24 cellular contexts compared by ENCODE assay signal in genomic region chr22:22888509-22889353, GRCh38.
A peak's percentile ranks its signal among the peaks of the same experiment; 100 is the strongest.
DNase-seq lines count a peak whose midpoint lies in the region; ATAC-seq and TF ChIP-seq lines count a peak whose summit lies in the region.
"Had no signal": no experiment of that assay in that cellular context is flagged by ENCODE, and none has a peak within 500 bp of the region (broad histone marks: within the 10 kb centered on the region; RNA-seq: fewer than 3 reads in every experiment).

No MANE protein-coding gene starts in this region.

- POLR2A ChIA-PET in HEK293 (lab: Yijun Ruan, JAX) = no interaction called here

- H3K36me3 ChIP-seq in HEK293 (ENCODE audit: control insufficient read depth in 2 of 2, insufficient read depth in 1 of 2, low read length in 2 of 2) = no peaks in the 10 kb centered on the region
- H3K36me3 ChIP-seq: prostate gland, tibial nerve had no signal

- intact Hi-C loops in dendritic cell treated with granulocyte-macrophage colony-stimulating factor and Interleukin-4, amounts not matched to agents 40 ng/mL and 50 ng/mL, for 4 days (cut with micrococcal nuclease) = no loop called here

- no peaks in the 10 kb centered on the region for H3K9me3 ChIP-seq in HEK293 (ENCODE audit: control insufficient read depth, insufficient read depth, low read depth, low read length)
- H3K9me3 ChIP-seq: Caco-2, prostate gland, tibial nerve had no signal

- peak overlapping the region; percentile 16 for H3K27ac Mint-ChIP-seq in dendritic cell treated with granulocyte-macrophage colony-stimulating factor and Interleukin-4, amounts not matched to agents 40 ng/mL and 50 ng/mL, for 4 days
- H3K27ac Mint-ChIP-seq: activated CD4-positive, alpha-beta T cell treated with anti-CD3 and anti-CD28 coated beads, Interleukin-2, amount 10 ng/mL, durations not matched to agents 7 days and 5 days; activated naive CD8-positive, alpha-beta T cell; nephron progenitor cell; T-cell had no signal

- no peaks in the 10 kb centered on the region for H3K4me1 ChIP-seq in HEK293 (ENCODE audit: control insufficient read depth, insufficient read depth, low read length)
- H3K4me1 ChIP-seq: Caco-2, prostate gland, tibial nerve had no signal

- peaks cover 27% of the 10 kb centered on the region for H3K4me1 Mint-ChIP-seq in dendritic cell treated with granulocyte-macrophage colony-stimulating factor and Interleukin-4, amounts not matched to agents 40 ng/mL and 50 ng/mL, for 4 days (ENCODE audit: low read depth)
- H3K4me1 Mint-ChIP-seq: nephron progenitor cell had no signal

- H3K27ac ChIP-seq in HEK293 (ENCODE audit: extremely low read depth, low read depth, low read length) = no peak overlapping the region
- H3K27ac ChIP-seq: 22Rv1, HL-60, prostate gland, tibial nerve had no signal

- H3K4me3 Mint-ChIP-seq in dendritic cell treated with granulocyte-macrophage colony-stimulating factor and Interleukin-4, amounts not matched to agents 40 ng/mL and 50 ng/mL, for 4 days = no peak overlapping the region
- H3K4me3 Mint-ChIP-seq: activated CD4-positive, alpha-beta T cell treated with anti-CD3 and anti-CD28 coated beads, Interleukin-2, amount 10 ng/mL, durations not matched to agents 7 days and 5 days; activated naive CD8-positive, alpha-beta T cell; nephron progenitor cell had no signal

- no peak overlapping the region for H3K4me3 ChIP-seq in HEK293 (ENCODE audit: low read depth, low read length)
- H3K4me3 ChIP-seq: prostate gland, tibial nerve had no signal

- H3K27me3 Mint-ChIP-seq in dendritic cell treated with granulocyte-macrophage colony-stimulating factor and Interleukin-4, amounts not matched to agents 40 ng/mL and 50 ng/mL, for 4 days = peaks cover 14% of the 10 kb centered on the region

- H3K36me3 Mint-ChIP-seq in dendritic cell treated with granulocyte-macrophage colony-stimulating factor and Interleukin-4, amounts not matched to agents 40 ng/mL and 50 ng/mL, for 4 days (ENCODE audit: low read depth) = no peaks in the 10 kb centered on the region
- H3K36me3 Mint-ChIP-seq: activated naive CD8-positive, alpha-beta T cell; T-cell had no signal

- DNase-seq in activated CD4-positive, alpha-beta T cell treated with anti-CD3 and anti-CD28 coated beads for 1 hour = peak; percentile 4
- no peak for DNase-seq in activated CD4-positive, alpha-beta T cell treated with anti-CD3 and anti-CD28 coated beads, Interleukin-2, amount 50 U/mL, for 1 hour
- peak; percentile 14 for DNase-seq in stimulated activated CD8-positive, alpha-beta memory T cell treated with anti-CD3 and anti-CD28 coated beads, Interleukin-4, amount 100 ng/mL, for 48 hours
- no peak for DNase-seq in DMS53 (lab: John Stamatoyannopoulos, UW)
- no peak for DNase-seq in midbrain (lab: John Stamatoyannopoulos, UW)
- DNase-seq: activated CD4-positive, alpha-beta T cell treated with anti-CD3 and anti-CD28 coated beads, Interleukin-2, amount 10 ng/mL, durations not matched to agents 7 days and 5 days; Caco-2; mesenchymal stem cell; NCI-H1436 treated with DMSO at 0.1 percent for 48 hours; NCI-H526 treated with DMSO at 0.1 percent for 48 hours; nephron progenitor cell; OCI-M1; SHP77 treated with DMSO at 0.1 percent for 48 hours; stimulated activated CD4-positive, alpha-beta T cell treated with anti-CD3 and anti-CD28 coated beads, Interleukin-1b, Interleukin-23, amount 100 ng/mL, for 48 hours; stimulated activated naive CD8-positive, alpha-beta T cell treated with anti-CD3 and anti-CD28 coated beads, Interleukin-15, Interleukin-2, amounts not matched to agents 100 U/mL and 50 U/mL, for 24 hours had no signal

- ATAC-seq in HG03378 (IDR thresholded peaks at IDR 0.05; ENCODE audit: unreplicated experiment) = no peak
- ATAC-seq: stimulated activated naive CD8-positive, alpha-beta T cell treated with anti-CD3 and anti-CD28 coated beads, Interleukin-15, Interleukin-2, amounts not matched to agents 100 U/mL and 50 U/mL, for 24 hours; T-cell had no signal

- no peaks in the 10 kb centered on the region for H3K9me3 Mint-ChIP-seq in dendritic cell treated with granulocyte-macrophage colony-stimulating factor and Interleukin-4, amounts not matched to agents 40 ng/mL and 50 ng/mL, for 4 days
- H3K9me3 Mint-ChIP-seq: activated CD4-positive, alpha-beta T cell treated with anti-CD3 and anti-CD28 coated beads, Interleukin-2, amount 10 ng/mL, durations not matched to agents 7 days and 5 days; nephron progenitor cell; T-cell had no signal

- CTCF ChIA-PET in HEK293 (lab: Yijun Ruan, JAX) = interaction anchor here (0.6 to 1.8 kb wide), 7 partner anchors 40 to 122 kb away, joined by 3 to 10 read pairs (median 3); no protein-coding TSS in a partner anchor

- TF ChIP-seq CTCF in HEK293 (tag by site-specific recombination; IDR thresholded peaks at IDR 0.05) = no peak

TF ChIP-seq in HEK293, 187 proteins besides CTCF, POLR2A, EP300 and RAD21:
- TF ChIP-seq ZBTB26 (tag by site-specific recombination; optimal IDR thresholded peaks at IDR 0.05) = no peak
- TF ChIP-seq ZNF341 (tag by site-specific recombination; IDR thresholded peaks at IDR 0.05; ENCODE audit: low read depth) = peak; percentile 52
- TF ChIP-seq FEZF1 (tag by site-specific recombination; IDR thresholded peaks at IDR 0.05) = no peak

Comparison
In these comparisons a context has a peak if more than half of its experiments do, and no peak if none do; other contexts are left out.
1. DNase-seq: peak in activated CD4-positive, alpha-beta T cell treated with anti-CD3 and anti-CD28 coated beads for 1 hour (single experiment) and stimulated activated CD8-positive, alpha-beta memory T cell treated with anti-CD3 and anti-CD28 coated beads, Interleukin-4, amount 100 ng/mL, for 48 hours (single experiment); none in activated CD4-positive, alpha-beta T cell treated with anti-CD3 and anti-CD28 coated beads, Interleukin-2, amount 50 U/mL, for 1 hour (single experiment), DMS53 (single experiment) and midbrain (single experiment).